In the genomic region with DNA sequence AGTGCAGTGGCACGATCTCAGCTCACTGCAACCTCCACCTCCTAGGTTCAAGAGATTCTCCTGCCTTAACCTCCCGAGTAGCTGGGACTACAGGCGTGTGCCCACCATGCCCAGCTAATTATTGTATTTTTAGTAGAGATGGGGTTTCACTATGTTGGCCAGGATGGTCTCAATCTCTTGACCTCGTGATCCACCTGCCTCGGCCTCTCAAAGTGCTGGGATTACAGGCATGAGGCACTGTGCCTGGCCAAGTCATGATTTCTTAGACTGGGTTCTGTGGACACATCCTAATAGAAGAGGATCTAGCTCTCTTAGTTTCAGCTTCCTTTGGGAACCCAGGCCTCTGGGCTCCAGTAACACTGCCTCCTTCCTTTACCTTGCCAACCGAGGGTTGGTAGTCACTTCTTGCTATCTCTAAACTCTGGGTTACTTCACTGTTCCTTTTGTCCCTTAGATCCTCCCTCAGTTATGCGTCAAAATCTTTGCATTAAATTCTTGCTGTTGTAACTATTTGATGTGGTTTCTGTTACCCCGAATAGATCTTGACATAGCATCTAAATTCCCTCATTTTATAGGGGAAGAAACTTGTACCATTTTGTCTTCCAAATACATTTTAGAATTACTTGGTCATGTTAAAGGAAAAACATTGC, we compare ENCODE assay signal across 8 cellular contexts. TPM values are rescaled to one million over a fixed set of nuclear protein-coding genes. Genes with fewer than 3 reads are reported as not detected.
DNase-seq lines count a peak whose midpoint lies in the region; ATAC-seq and TF ChIP-seq lines count a peak whose summit lies in the region.
"Not testable (repeated sequence)": the region's sequence is repeated elsewhere in the genome, so short reads cannot be mapped to it uniquely, and the experiment has no call there.

No MANE protein-coding gene starts in this region.

- POLR2A ChIA-PET in PC-3 (lab: Charles Lee; ENCODE audit: unreplicated experiment) = interaction anchor here (0.6 kb wide), 1 partner anchor 15 kb away, joined by 7 read pairs; a partner anchor contains a TSS
- POLR2A ChIA-PET in activated CD4-positive, alpha-beta T cell treated with anti-CD3 and anti-CD28 coated beads, Interleukin-2, amount 10 ng/mL, durations not matched to agents 7 days and 5 days (lab: Charles Lee) = interaction anchor here (0.6 kb wide), 1 partner anchor 16 kb away, joined by 4 read pairs; no protein-coding TSS in a partner anchor

- DNase-seq in GM12865 (ENCODE audit: low read depth); PC-3; activated CD4-positive, alpha-beta T cell treated with anti-CD3 and anti-CD28 coated beads, Interleukin-2, amount 10 ng/mL, durations not matched to agents 7 days and 5 days; effector memory CD8-positive, alpha-beta T cell: not testable (repeated sequence)
- peak; percentile 32 to 34 for DNase-seq in activated T-cell treated with anti-CD3 and anti-CD28 coated beads, Interleukin-2, amount 50 U/mL, for 48 hours
- DNase-seq in stimulated activated effector memory CD8-positive, alpha-beta T cell treated with anti-CD3 and anti-CD28 coated beads, Interleukin-12 subunit alpha, Interleukin-12 subunit beta, amount 100 ng/mL, for 72 hours (ENCODE audit: low spot score in 2 of 2) = peak in 1 of 2 donors; percentile 62

- TF ChIP-seq CTCF in GM12865 (IDR thresholded peaks at IDR 0.05; ENCODE audit: insufficient read depth, low read depth, low read length, missing control alignments); PC-3 (conservative IDR thresholded peaks at IDR 0.05; ENCODE audit: low read depth, low read length): not testable (repeated sequence)

- H3K4me3 ChIP-seq in BLaER1; PC-3 (ENCODE audit: low read length): not testable (repeated sequence)
- H3K4me3 ChIP-seq in GM12865 (ENCODE audit: low read depth, low read length) = peak overlapping the region; percentile 6; the same call in 1 of the 2 replicates

- H2AFZ ChIP-seq in PC-3 (ENCODE audit: low read length) = not testable (repeated sequence)

- not testable (repeated sequence) for H3K9me3 ChIP-seq in BLaER1; PC-3 (ENCODE audit: low read length)

- peaks cover 20% of the 10 kb centered on the region for H3K36me3 ChIP-seq in BLaER1
- not testable (repeated sequence) for H3K36me3 ChIP-seq in PC-3 (ENCODE audit: low read depth, low read length)

- H3K36me3 Mint-ChIP-seq in activated CD4-positive, alpha-beta T cell treated with anti-CD3 and anti-CD28 coated beads, Interleukin-2, amount 10 ng/mL, durations not matched to agents 7 days and 5 days (ENCODE audit: low read depth) = not testable (repeated sequence)
- peaks cover 13% of the 10 kb centered on the region for H3K36me3 Mint-ChIP-seq in activated naive CD8-positive, alpha-beta T cell
- H3K36me3 Mint-ChIP-seq in effector memory CD8-positive, alpha-beta T cell (ENCODE audit: insufficient read depth) = peaks cover 18% of the 10 kb centered on the region
- peaks cover 66% of the 10 kb centered on the region for H3K36me3 Mint-ChIP-seq in stimulated activated effector memory CD8-positive, alpha-beta T cell treated with anti-CD3 and anti-CD28 coated beads, Interleukin-12 subunit alpha, Interleukin-12 subunit beta, amount 100 ng/mL, for 72 hours

- H3K27ac ChIP-seq in BLaER1 (0 out of 2 replicates have a peak overlapping the region, but pooled peaks have one; percentile 22), PC-3 (ENCODE audit: low read length) (peak overlapping the region; percentile 13)

- CTCF ChIA-PET in PC-3 (lab: Charles Lee) = not testable (repeated sequence)
- CTCF ChIA-PET in activated CD4-positive, alpha-beta T cell treated with anti-CD3 and anti-CD28 coated beads, Interleukin-2, amount 10 ng/mL, durations not matched to agents 7 days and 5 days (lab: Charles Lee) = interaction anchor here (0.6 to 2.2 kb wide), 4 partner anchors 13 to 59 kb away, joined by 3 to 5 read pairs (median 4); a partner anchor contains a TSS

- intact Hi-C loops in PC-3 (cut with micrococcal nuclease) = not testable (repeated sequence)

- not testable (repeated sequence) for H3K9me2 ChIP-seq in PC-3 (replicated peaks; ENCODE audit: low read length)

- not testable (repeated sequence) for H3K9me3 Mint-ChIP-seq in activated CD4-positive, alpha-beta T cell treated with anti-CD3 and anti-CD28 coated beads, Interleukin-2, amount 10 ng/mL, durations not matched to agents 7 days and 5 days; activated naive CD8-positive, alpha-beta T cell (ENCODE audit: low read depth); effector memory CD8-positive, alpha-beta T cell; stimulated activated effector memory CD8-positive, alpha-beta T cell treated with anti-CD3 and anti-CD28 coated beads, Interleukin-12 subunit alpha, Interleukin-12 subunit beta, amount 100 ng/mL, for 72 hours

- H3K27me3 Mint-ChIP-seq in activated CD4-positive, alpha-beta T cell treated with anti-CD3 and anti-CD28 coated beads, Interleukin-2, amount 10 ng/mL, durations not matched to agents 7 days and 5 days; activated naive CD8-positive, alpha-beta T cell; effector memory CD8-positive, alpha-beta T cell: not testable (repeated sequence)

- peaks cover 14% of the 10 kb centered on the region for H3K4me1 ChIP-seq in BLaER1
- peaks cover 15% of the 10 kb centered on the region for H3K4me1 ChIP-seq in PC-3 (ENCODE audit: insufficient read depth, low read length)

- H4K20me1 ChIP-seq in BLaER1; PC-3 (ENCODE audit: low read length): not testable (repeated sequence)

- not testable (repeated sequence) for H3F3A ChIP-seq in PC-3 (ENCODE audit: low read length, unreplicated experiment)

- H3K27ac Mint-ChIP-seq in activated CD4-positive, alpha-beta T cell treated with anti-CD3 and anti-CD28 coated beads, Interleukin-2, amount 10 ng/mL, durations not matched to agents 7 days and 5 days = peak overlapping the region; percentile 78
- H3K27ac Mint-ChIP-seq in activated naive CD8-positive, alpha-beta T cell = peak overlapping the region; percentile 76
- H3K27ac Mint-ChIP-seq in effector memory CD8-positive, alpha-beta T cell = peak overlapping the region; percentile 72 to 88
- peak overlapping the region; percentile 79 for H3K27ac Mint-ChIP-seq in stimulated activated effector memory CD8-positive, alpha-beta T cell treated with anti-CD3 and anti-CD28 coated beads, Interleukin-12 subunit alpha, Interleukin-12 subunit beta, amount 100 ng/mL, for 72 hours

- not testable (repeated sequence) for ATAC-seq in PC-3; stimulated activated effector memory CD8-positive, alpha-beta T cell treated with anti-CD3 and anti-CD28 coated beads, Interleukin-12 subunit alpha, Interleukin-12 subunit beta, amount 100 ng/mL, for 72 hours
- peak; percentile 17 for ATAC-seq in effector memory CD8-positive, alpha-beta T cell (replicated peaks)

- H3K4me2 ChIP-seq in BLaER1 = peak overlapping the region; percentile 54
- not testable (repeated sequence) for H3K4me2 ChIP-seq in PC-3 (ENCODE audit: low read length)

- H3K27me3 ChIP-seq in BLaER1; PC-3 (ENCODE audit: low read length): not testable (repeated sequence)

- peaks cover 17% of the 10 kb centered on the region for H3K4me1 Mint-ChIP-seq in activated CD4-positive, alpha-beta T cell treated with anti-CD3 and anti-CD28 coated beads, Interleukin-2, amount 10 ng/mL, durations not matched to agents 7 days and 5 days
- H3K4me1 Mint-ChIP-seq in activated naive CD8-positive, alpha-beta T cell (ENCODE audit: low read depth) = peaks cover 29% of the 10 kb centered on the region
- peaks cover 11 to 13% of the 10 kb centered on the region in 2 donors for H3K4me1 Mint-ChIP-seq in effector memory CD8-positive, alpha-beta T cell (ENCODE audit: low read depth in 2 of 2)
- peaks cover 25% of the 10 kb centered on the region for H3K4me1 Mint-ChIP-seq in stimulated activated effector memory CD8-positive, alpha-beta T cell treated with anti-CD3 and anti-CD28 coated beads, Interleukin-12 subunit alpha, Interleukin-12 subunit beta, amount 100 ng/mL, for 72 hours

- peak overlapping the region; percentile 1 for H3K4me3 Mint-ChIP-seq in activated CD4-positive, alpha-beta T cell treated with anti-CD3 and anti-CD28 coated beads, Interleukin-2, amount 10 ng/mL, durations not matched to agents 7 days and 5 days
- peak overlapping the region; percentile 49 for H3K4me3 Mint-ChIP-seq in activated naive CD8-positive, alpha-beta T cell
- peak overlapping the region; percentile 38 to 59 for H3K4me3 Mint-ChIP-seq in effector memory CD8-positive, alpha-beta T cell
- H3K4me3 Mint-ChIP-seq in stimulated activated effector memory CD8-positive, alpha-beta T cell treated with anti-CD3 and anti-CD28 coated beads, Interleukin-12 subunit alpha, Interleukin-12 subunit beta, amount 100 ng/mL, for 72 hours = peak overlapping the region; percentile 58

- BruUV-seq in PC-3 (replicated peaks; lab: Mats Ljungman, UMichigan) = not testable (repeated sequence)

- peaks cover 70% of the 10 kb centered on the region for H3K79me2 ChIP-seq in PC-3 (ENCODE audit: low read length)

- H3K9ac ChIP-seq in BLaER1; PC-3 (ENCODE audit: low read length): not testable (repeated sequence)

RNA-seq across cellular contexts. Expression of a gene that starts 13.0 kb away (rescaled TPM):
- total RNA-seq in PC-3 (2014; rRNA removed) = 37.4 and 58.3 TPM in 2 replicates
- 10 to 100 TPM; 25.2 to 30.6 TPM for total RNA-seq in activated CD4-positive, alpha-beta T cell treated with anti-CD3 and anti-CD28 coated beads, Interleukin-2, amount 10 ng/mL, durations not matched to agents 7 days and 5 days

RNA-seq across cellular contexts. Expression of a gene that starts 14.7 kb away (rescaled TPM):
- total RNA-seq in PC-3 (2014; rRNA removed) = 127 and 204 TPM in 2 replicates
- total RNA-seq in activated CD4-positive, alpha-beta T cell treated with anti-CD3 and anti-CD28 coated beads, Interleukin-2, amount 10 ng/mL, durations not matched to agents 7 days and 5 days = 100 to 1,000 TPM; 152 to 182 TPM

Comparison
In these comparisons a context has a peak if more than half of its experiments do, and no peak if none do; other contexts are left out.
1. H3K4me3 Mint-ChIP-seq: peak in every context shown above with its lines; median percentile 58 in stimulated activated effector memory CD8-positive, alpha-beta T cell treated with anti-CD3 and anti-CD28 coated beads, Interleukin-12 subunit alpha, Interleukin-12 subunit beta, amount 100 ng/mL, for 72 hours; 49 in activated naive CD8-positive, alpha-beta T cell; 48 in effector memory CD8-positive, alpha-beta T cell; 1 in activated CD4-positive, alpha-beta T cell treated with anti-CD3 and anti-CD28 coated beads, Interleukin-2, amount 10 ng/mL, durations not matched to agents 7 days and 5 days.